In genomic region chr10:101686133-101686925, GRCh38 we compare ENCODE assay signal across 1 cellular context.
TF ChIP-seq lines count a peak whose summit lies in the region.

No MANE protein-coding gene starts in this region.

TF ChIP-seq in K562, 482 proteins besides CTCF, POLR2A, EP300 and RAD21 (continued from another document):
- no peak for TF ChIP-seq MGA (IDR thresholded peaks at IDR 0.05)
- TF ChIP-seq ZHX1 (conservative IDR thresholded peaks at IDR 0.05; ENCODE audit: low read length) = no peak
- TF ChIP-seq ZNF175 (CRISPR knock-in tag; IDR thresholded peaks at IDR 0.05; ENCODE audit: low read depth) = no peak
- TF ChIP-seq, protein P1, sequence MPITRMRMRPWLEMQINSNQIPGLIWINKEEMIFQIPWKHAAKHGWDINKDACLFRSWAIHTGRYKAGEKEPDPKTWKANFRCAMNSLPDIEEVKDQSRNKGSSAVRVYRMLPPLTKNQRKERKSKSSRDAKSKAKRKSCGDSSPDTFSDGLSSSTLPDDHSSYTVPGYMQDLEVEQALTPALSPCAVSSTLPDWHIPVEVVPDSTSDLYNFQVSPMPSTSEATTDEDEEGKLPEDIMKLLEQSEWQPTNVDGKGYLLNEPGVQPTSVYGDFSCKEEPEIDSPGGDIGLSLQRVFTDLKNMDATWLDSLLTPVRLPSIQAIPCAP (CRISPR knock-in tag; IDR thresholded peaks at IDR 0.05; ENCODE audit: borderline replicate concordance) = no peak
- TF ChIP-seq ZNF639 (CRISPR knock-in tag; conservative IDR thresholded peaks at IDR 0.05 in 1 of 2, IDR thresholded peaks at IDR 0.05 in 1 of 2) = no peak
- TF ChIP-seq ZNF134 (CRISPR knock-in tag; conservative IDR thresholded peaks at IDR 0.05) = no peak
- no peak for TF ChIP-seq ZEB2 (IDR thresholded peaks at IDR 0.05)
- peak; percentile 50 for TF ChIP-seq RBM25 (IDR thresholded peaks at IDR 0.05; ENCODE audit: low read depth, low read length, severe bottlenecking)
- TF ChIP-seq CBX1 (IDR thresholded peaks at IDR 0.05; ENCODE audit: low read depth) = no peak
- no peak for TF ChIP-seq DNMT1 (IDR thresholded peaks at IDR 0.05)
- TF ChIP-seq ZNF239 (CRISPR knock-in tag; IDR thresholded peaks at IDR 0.05) = peak; percentile 95
- TF ChIP-seq PHF21A (IDR thresholded peaks at IDR 0.05; ENCODE audit: borderline replicate concordance, low read depth) = no peak
- no peak for TF ChIP-seq KLF16 (IDR thresholded peaks at IDR 0.05)
- TF ChIP-seq CBFA2T3 (IDR thresholded peaks at IDR 0.05) = no peak
- no peak for TF ChIP-seq ZC3H8 (IDR thresholded peaks at IDR 0.05)
